In the genomic region with DNA sequence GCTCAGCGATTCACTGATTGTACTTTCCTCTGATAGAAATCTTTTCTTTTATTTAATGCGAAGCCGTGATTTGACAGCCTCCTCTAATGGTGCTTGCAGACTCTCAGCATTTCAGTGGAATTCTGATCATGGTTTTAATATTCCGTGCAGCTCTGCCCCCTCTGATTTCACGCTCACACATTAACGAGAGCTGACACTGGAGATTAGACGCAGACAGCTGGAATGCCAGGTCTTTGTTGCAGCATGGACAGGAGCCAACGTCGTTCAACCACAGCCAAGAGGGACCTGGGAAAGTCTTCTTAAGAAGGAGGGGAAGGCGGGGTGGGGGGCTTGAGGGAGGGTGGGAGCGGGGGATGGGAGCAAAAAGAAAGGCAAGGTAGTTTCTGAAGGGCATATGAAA, we compare ENCODE assay signal across 8 cellular contexts.
DNase-seq lines count a peak whose midpoint lies in the region; ATAC-seq, FAIRE-seq and TF ChIP-seq lines count a peak whose summit lies in the region.

No MANE protein-coding gene starts in this region.

- BruUV-seq in GM12878 (replicated peaks; lab: Mats Ljungman, UMichigan): no TSS peak

- no peak for DNase-seq in GM12878 (ENCODE audit: low read depth, low spot score)
- DNase-seq in islet precursor cell: peak; percentile 65
- peak in 37 of 49 donors; percentile 6 to 64 (median 30) for DNase-seq in substantia nigra (lab: John Stamatoyannopoulos, UW)
- DNase-seq in amniotic stem cell (lab: John Stamatoyannopoulos, UW): no peak
- no peak for DNase-seq in D721Med (ENCODE audit: insufficient read length, low spot score)

- H3K9me3 ChIP-seq in HUES48 (ENCODE audit: control insufficient read depth, insufficient read depth, low read length) (no peaks in the 10 kb centered on the region), GM12878 (replicated peaks; ENCODE audit: control insufficient read depth, insufficient read depth, low read length) (no peaks in the 10 kb centered on the region)

- no peaks in the 10 kb centered on the region for H3K36me3 ChIP-seq in HUES48 (ENCODE audit: control insufficient read depth, insufficient read depth, low read length)
- H3K36me3 ChIP-seq in GM12878 (ENCODE audit: control insufficient read depth in 2 of 2, insufficient read depth in 2 of 2, low read length in 1 of 2): no peaks in the 10 kb centered on the region

- H3K9ac ChIP-seq in HUES48 (ENCODE audit: low read depth, low read length) (peak overlapping the region; percentile 31; the same call in 1 of the 2 replicates), GM12878 (ENCODE audit: control insufficient read depth, insufficient read depth, low read length) (no peak overlapping the region)

- H4K20me1 ChIP-seq in GM12878 (ENCODE audit: control insufficient read depth, insufficient read depth): no peaks in the 10 kb centered on the region

- POLR2A ChIA-PET in GM12878 (lab: Charles Lee): no interaction called here

- H3K4me3 ChIP-seq in HUES48 (ENCODE audit: low read depth, low read length) (peak overlapping the region; percentile 75), GM12878 (peak overlapping the region; percentile 47; the same call in 1 of the 2 replicates)

- peaks cover 13% of the 10 kb centered on the region for H3K27me3 ChIP-seq in HUES48 (ENCODE audit: control insufficient read depth, insufficient read depth, low read length)
- no peaks in the 10 kb centered on the region for H3K27me3 ChIP-seq in GM12878 (replicated peaks in 1 of 2; ENCODE audit: control insufficient read depth in 2 of 2, insufficient read depth in 2 of 2, low read length in 1 of 2)

- in situ Hi-C loops in GM12878 (cut with MboI): no loop called here

- intact Hi-C loops in GM12878 (cut with micrococcal nuclease; ENCODE audit: unreplicated experiment): loop anchor here (10.0 kb wide), 1 partner anchor 65 kb away; no protein-coding TSS in a partner anchor

- H3K79me2 ChIP-seq in GM12878 (ENCODE audit: control insufficient read depth, insufficient read depth, low read length): no peaks in the 10 kb centered on the region

- H2AFZ ChIP-seq in GM12878 (ENCODE audit: control insufficient read depth, low read depth, low read length): no peak overlapping the region

- ATAC-seq in GM12878 (no peak; the same call in 2 of the 3 replicates), GM21360 (IDR thresholded peaks at IDR 0.05; ENCODE audit: unreplicated experiment) (no peak), HG03520 (IDR thresholded peaks at IDR 0.05; ENCODE audit: unreplicated experiment) (no peak)

- CTCF ChIA-PET in GM12878 (lab: Yijun Ruan, JAX): no interaction called here

- 20% methylated on average over 7 of the region's 11 CpGs for WGBS in GM12878 (ENCODE audit: insufficient coverage, insufficient replicate concordance, low lambda C conversion rate, missing lambda C conversion rate)

- SMC1A ChIA-PET in GM12878 (lab: Charles Lee; ENCODE audit: uncharacterized antibody, unreplicated experiment): no interaction called here

- FAIRE-seq in GM12878 (lab: Jason Lieb, UNC): no peak
- FAIRE-seq in D721Med (lab: Jason Lieb, UNC): no peak

- RAD21 ChIA-PET in GM12878 (lab: Charles Lee; ENCODE audit: unreplicated experiment): no interaction called here

- TF ChIP-seq EP300 in GM12878 (IDR thresholded peaks at IDR 0.05; ENCODE audit: borderline replicate concordance in 1 of 2, control insufficient read depth in 1 of 2, low read depth in 2 of 2, low read length in 2 of 2): no peak

- no peak for TF ChIP-seq POLR2A in GM12878 (IDR thresholded peaks at IDR 0.05; ENCODE audit: low read depth, low read length)

- no peak for TF ChIP-seq RAD21 in GM12878 (IDR thresholded peaks at IDR 0.05; ENCODE audit: insufficient read depth, low read depth, low read length)

- TF ChIP-seq CTCF in GM12878 (IDR thresholded peaks at IDR 0.05 in 2 of 3, conservative IDR thresholded peaks at IDR 0.05 in 1 of 3; ENCODE audit: control insufficient read depth in 2 of 3, extremely low read depth in 1 of 3, insufficient read depth in 1 of 3, low read depth in 3 of 3, low read length in 3 of 3): no peak
- no peak for TF ChIP-seq CTCF in D721Med (IDR thresholded peaks at IDR 0.05; ENCODE audit: insufficient read depth, missing control alignments)

- H3K27ac ChIP-seq in HUES48 (ENCODE audit: low read depth, low read length) (peak overlapping the region; percentile 51), GM12878 (ENCODE audit: control insufficient read depth, insufficient read depth) (no peak overlapping the region), substantia nigra (ENCODE audit: low read depth, low read length, poor library complexity, severe bottlenecking) (peak overlapping the region; percentile 71)

- H3K4me2 ChIP-seq in GM12878 (ENCODE audit: control insufficient read depth, insufficient read depth): no peak overlapping the region; the same call in 1 of the 2 replicates

- H3K4me1 ChIP-seq in HUES48 (ENCODE audit: control insufficient read depth, insufficient read depth, low read length) (peaks cover 48% of the 10 kb centered on the region), GM12878 (ENCODE audit: control insufficient read depth, insufficient read depth, low read length) (peaks cover 3% of the 10 kb centered on the region; the same call in 1 of the 2 replicates)

TF ChIP-seq in GM12878, 131 proteins besides CTCF, POLR2A, EP300 and RAD21:
- TF ChIP-seq NR2C1 (IDR thresholded peaks at IDR 0.05) (no peak), POLR2AphosphoS5 (IDR thresholded peaks at IDR 0.05; ENCODE audit: low read length) (no peak), MEF2A (IDR thresholded peaks at IDR 0.05; ENCODE audit: insufficient read depth, low read depth, low read length) (no peak), BCL11A (IDR thresholded peaks at IDR 0.05; ENCODE audit: low read depth, low read length) (no peak), PRDM15 (CRISPR knock-in tag; IDR thresholded peaks at IDR 0.05) (no peak), RAD51 (IDR thresholded peaks at IDR 0.05) (no peak), SIN3A (IDR thresholded peaks at IDR 0.05; ENCODE audit: low read depth, low read length) (no peak), IKZF1 (conservative IDR thresholded peaks at IDR 0.05) (no peak), CREM (IDR thresholded peaks at IDR 0.05; ENCODE audit: low read depth) (no peak), ZSCAN29 (IDR thresholded peaks at IDR 0.05) (no peak), CBX3 (IDR thresholded peaks at IDR 0.05; ENCODE audit: borderline replicate concordance, low read depth) (no peak), EZH2 (IDR thresholded peaks at IDR 0.05; ENCODE audit: borderline replicate concordance, control insufficient read depth, low read depth, low read length) (no peak), POLR2AphosphoS2 (IDR thresholded peaks at IDR 0.05; ENCODE audit: low read depth, low read length) (no peak), PML (IDR thresholded peaks at IDR 0.05; ENCODE audit: low read length) (no peak), BHLHE40 (IDR thresholded peaks at IDR 0.05; ENCODE audit: borderline replicate concordance in 1 of 2, low read depth in 2 of 2, low read length in 1 of 2) (no peak), GABPA (IDR thresholded peaks at IDR 0.05; ENCODE audit: low read depth) (no peak), ATF7 (IDR thresholded peaks at IDR 0.05; ENCODE audit: low read depth) (no peak), BACH1 (IDR thresholded peaks at IDR 0.05; ENCODE audit: borderline replicate concordance) (no peak)
- TF ChIP-seq, protein P1, sequence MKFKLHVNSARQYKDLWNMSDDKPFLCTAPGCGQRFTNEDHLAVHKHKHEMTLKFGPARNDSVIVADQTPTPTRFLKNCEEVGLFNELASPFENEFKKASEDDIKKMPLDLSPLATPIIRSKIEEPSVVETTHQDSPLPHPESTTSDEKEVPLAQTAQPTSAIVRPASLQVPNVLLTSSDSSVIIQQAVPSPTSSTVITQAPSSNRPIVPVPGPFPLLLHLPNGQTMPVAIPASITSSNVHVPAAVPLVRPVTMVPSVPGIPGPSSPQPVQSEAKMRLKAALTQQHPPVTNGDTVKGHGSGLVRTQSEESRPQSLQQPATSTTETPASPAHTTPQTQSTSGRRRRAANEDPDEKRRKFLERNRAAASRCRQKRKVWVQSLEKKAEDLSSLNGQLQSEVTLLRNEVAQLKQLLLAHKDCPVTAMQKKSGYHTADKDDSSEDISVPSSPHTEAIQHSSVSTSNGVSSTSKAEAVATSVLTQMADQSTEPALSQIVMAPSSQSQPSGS (IDR thresholded peaks at IDR 0.05; ENCODE audit: low read length): no peak

Comparison
In these comparisons a context has a peak if more than half of its experiments do, and no peak if none do; other contexts are left out.
1. DNase-seq: peak in islet precursor cell (single experiment) and substantia nigra (37 of 49); none in GM12878 (single experiment), amniotic stem cell (single experiment) and D721Med (single experiment).